13 cellular contexts compared by ENCODE assay signal in genomic region chr11:46339816-46340215, GRCh38. TPM values are rescaled to one million over a fixed set of nuclear protein-coding genes. Genes with fewer than 3 reads are reported as not detected.
DNase-seq lines count a peak whose midpoint lies in the region; ATAC-seq and TF ChIP-seq lines count a peak whose summit lies in the region.
"Had no signal": no experiment of that assay in that cellular context is flagged by ENCODE, and none has a peak within 500 bp of the region (broad histone marks: within the 10 kb centered on the region; RNA-seq: fewer than 3 reads in every experiment).

No MANE protein-coding gene starts in this region.

- DNase-seq in right cardiac atrium, result no peak
- no peak for DNase-seq in gastrocnemius medialis
- DNase-seq in stimulated activated naive CD8-positive, alpha-beta T cell treated with anti-CD3 and anti-CD28 coated beads, Interleukin-15, amount 100 ng/mL, for 72 hours, result no peak
- DNase-seq in LoVo (ENCODE audit: low spot score), result no peak
- DNase-seq: DND-41; Kasumi-1; stimulated activated CD8-positive, alpha-beta memory T cell treated with anti-CD3 and anti-CD28 coated beads, Interleukin-4, amount 100 ng/mL, for 48 hours had no signal

- no peaks in the 10 kb centered on the region for H3K27me3 Mint-ChIP-seq in stimulated activated naive CD8-positive, alpha-beta T cell treated with anti-CD3 and anti-CD28 coated beads, Interleukin-15, amount 100 ng/mL, for 72 hours

- H3K27ac Mint-ChIP-seq in stimulated activated naive CD8-positive, alpha-beta T cell treated with anti-CD3 and anti-CD28 coated beads, Interleukin-15, amount 100 ng/mL, for 72 hours, result no peak overlapping the region

- H3K4me1 Mint-ChIP-seq in stimulated activated naive CD8-positive, alpha-beta T cell treated with anti-CD3 and anti-CD28 coated beads, Interleukin-15, amount 100 ng/mL, for 72 hours, result peaks cover 68% of the 10 kb centered on the region

- H3K27ac ChIP-seq in HUES64 (ENCODE audit: low read depth, low read length) (peak overlapping the region; percentile 93), VCaP (peak overlapping the region; percentile 83), right cardiac atrium (ENCODE audit: low read length) (peak overlapping the region; percentile 83), gastrocnemius medialis (peak overlapping the region; percentile 84 to 92 (median 90))

- H3K9me3 ChIP-seq in HUES64 (ENCODE audit: insufficient read depth, low read depth, low read length) (no peaks in the 10 kb centered on the region), right cardiac atrium (ENCODE audit: control insufficient read depth, low read length) (no peaks in the 10 kb centered on the region), gastrocnemius medialis (no peaks in the 10 kb centered on the region)
- H3K9me3 ChIP-seq: adrenal gland had no signal

- H3K9ac ChIP-seq in HUES64 (ENCODE audit: low read depth, low read length), result 0 out of 2 replicates have a peak overlapping the region, but pooled peaks have one; percentile 32

- H3K36me3 ChIP-seq in HUES64 (ENCODE audit: insufficient read depth, low read length), result no peaks in the 10 kb centered on the region
- no peaks in the 10 kb centered on the region for H3K36me3 ChIP-seq in gastrocnemius medialis
- H3K36me3 ChIP-seq: adrenal gland had no signal

- H3K4me3 Mint-ChIP-seq in stimulated activated naive CD8-positive, alpha-beta T cell treated with anti-CD3 and anti-CD28 coated beads, Interleukin-15, amount 100 ng/mL, for 72 hours, result no peak overlapping the region

- 81% methylated on average over 2 of the region's 2 CpGs for WGBS in HUES64
- 44% methylated on average over 2 of the region's 2 CpGs for WGBS in right cardiac atrium

- H3K9me3 Mint-ChIP-seq in stimulated activated naive CD8-positive, alpha-beta T cell treated with anti-CD3 and anti-CD28 coated beads, Interleukin-15, amount 100 ng/mL, for 72 hours, result no peaks in the 10 kb centered on the region

- intact Hi-C loops in right cardiac atrium (cut with DNase I), result no loop called here
- intact Hi-C loops in gastrocnemius medialis (cut with DNase I; ENCODE audit: low total_unique reads), result loop anchor here (10.0 kb wide), 1 partner anchor 215 kb away; the partner anchor contains the start of gene PHF21A

- in situ Hi-C loops in gastrocnemius medialis (cut with MboI; ENCODE audit: low sequenced_read_pairs in 4 of 4), result no loop called here

- H3K4me3 ChIP-seq in HUES64 (ENCODE audit: low read length), result peak overlapping the region; percentile 35; the same call in 1 of the 2 replicates
- H3K4me3 ChIP-seq in right cardiac atrium (ENCODE audit: low read length), result no peak overlapping the region
- peak overlapping the region in 1 of 4 donors; percentile 55 for H3K4me3 ChIP-seq in gastrocnemius medialis
- H3K4me3 ChIP-seq: adrenal gland had no signal

- H3K27me3 ChIP-seq in HUES64 (ENCODE audit: insufficient read depth, low read length) (peaks cover under 1% of the 10 kb centered on the region; the same call in 1 of the 2 replicates), right cardiac atrium (ENCODE audit: control insufficient read depth, insufficient read depth) (no peaks in the 10 kb centered on the region), gastrocnemius medialis (no peaks in the 10 kb centered on the region)
- H3K27me3 ChIP-seq: adrenal gland had no signal

- no peak for TF ChIP-seq CTCF in VCaP (conservative IDR thresholded peaks at IDR 0.05)
- TF ChIP-seq CTCF in gastrocnemius medialis (IDR thresholded peaks at IDR 0.05 in 4 of 5, conservative IDR thresholded peaks at IDR 0.05 in 1 of 5), result no peak

- ATAC-seq in right cardiac atrium (peak; percentile 36 to 71), gastrocnemius medialis (peak; percentile 59 to 60), GM18502 (IDR thresholded peaks at IDR 0.05; ENCODE audit: poor library complexity, unreplicated experiment) (no peak), GM19455 (IDR thresholded peaks at IDR 0.05; ENCODE audit: unreplicated experiment) (no peak)
- ATAC-seq in stimulated activated naive CD8-positive, alpha-beta T cell treated with anti-CD3 and anti-CD28 coated beads, Interleukin-15, amount 100 ng/mL, for 72 hours, result no peak

- H3K4me1 ChIP-seq in HUES64 (ENCODE audit: insufficient read depth, low read length) (peaks cover 79% of the 10 kb centered on the region), right cardiac atrium (ENCODE audit: control insufficient read depth, insufficient read depth, low read length) (peaks cover 16% of the 10 kb centered on the region), gastrocnemius medialis (peaks cover 26 to 33% of the 10 kb centered on the region in 2 donors)

- TF ChIP-seq POLR2A in gastrocnemius medialis (IDR thresholded peaks at IDR 0.05), result no peak

RNA-seq across cellular contexts. Expression of gene DGKZ, which starts 7.4 kb away (rescaled TPM):
- polyA plus RNA-seq in HUES64 (2013, experiment 1 of 2), result 51.0 TPM
- 50.1 TPM for polyA plus RNA-seq in HUES64 (2013, experiment 2 of 2)
- 100 to 1,000 TPM in 2 of 4 donors, 10 to 100 TPM in 2; 75.8 to 108 (median 100) TPM for total RNA-seq in right cardiac atrium
- polyA plus RNA-seq in right cardiac atrium, result 87.5 TPM
- total RNA-seq in gastrocnemius medialis, result 100 to 1,000 TPM; 127 to 155 (median 131) TPM

RNA-seq across cellular contexts. Expression of gene MDK, which starts 41.7 kb away (rescaled TPM):
- polyA plus RNA-seq in HUES64 (2013, experiment 1 of 2), result 605 TPM
- 719 TPM for polyA plus RNA-seq in HUES64 (2013, experiment 2 of 2)
- total RNA-seq in right cardiac atrium (10 to 100 TPM in 3 of 4 donors, 1 to 10 TPM in 1; 9.9 to 18.8 (median 11.9) TPM), gastrocnemius medialis (1 to 10 TPM in 2 of 4 donors, not detected in 2; 1.6 to 1.9 TPM)
- 10.1 TPM for polyA plus RNA-seq in right cardiac atrium

RNA-seq across cellular contexts. Expression of gene CHRM4, which starts 51.8 kb away (rescaled TPM):
- 0.20 TPM for polyA plus RNA-seq in HUES64 (2013, experiment 1 of 2)
- 0.25 TPM for polyA plus RNA-seq in HUES64 (2013, experiment 2 of 2)
- total RNA-seq in right cardiac atrium (under 1 TPM in 2 of 4 donors, not detected in 2; 0.14 to 0.53 TPM), gastrocnemius medialis (not detected)
- 0.20 TPM for polyA plus RNA-seq in right cardiac atrium
- polyA plus RNA-seq: liver had no signal

Comparison
In these comparisons a context has a peak if more than half of its experiments do, and no peak if none do; other contexts are left out.
1. ATAC-seq: peak in right cardiac atrium (2 of 2) and gastrocnemius medialis (2 of 2); none in GM18502 (single experiment), GM19455 (single experiment) and stimulated activated naive CD8-positive, alpha-beta T cell treated with anti-CD3 and anti-CD28 coated beads, Interleukin-15, amount 100 ng/mL, for 72 hours (single experiment).
2. Peak in every context shown above with its lines, with median percentiles within 50 percentile points of each other: H3K27ac ChIP-seq.